In the genomic region with DNA sequence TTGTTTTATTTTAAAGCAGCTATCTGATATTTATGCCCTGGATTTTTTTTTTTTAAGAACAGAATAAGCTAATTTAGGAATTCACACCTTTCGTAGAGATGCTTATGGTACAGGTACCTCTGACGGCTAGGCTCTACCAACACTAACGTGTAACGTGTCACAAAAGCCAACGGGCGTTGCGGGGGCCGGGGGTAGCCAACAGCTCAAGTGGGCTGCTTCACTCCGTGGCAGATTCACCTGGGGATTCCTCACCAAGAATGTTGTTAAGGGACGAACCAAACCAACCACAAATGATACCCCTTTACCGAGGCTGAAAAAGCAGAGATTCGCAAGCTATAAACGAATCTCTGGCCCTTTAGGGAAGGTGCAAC, we compare ENCODE assay signal across 8 cellular contexts. TPM values are rescaled to one million over a fixed set of nuclear protein-coding genes. Genes with fewer than 3 reads are reported as not detected.
A peak's percentile ranks its signal among the peaks of the same experiment; 100 is the strongest.
DNase-seq lines count a peak whose midpoint lies in the region; ATAC-seq and TF ChIP-seq lines count a peak whose summit lies in the region.

No MANE protein-coding gene starts in this region.

- H3K27me3 ChIP-seq in skeletal muscle tissue (ENCODE audit: control insufficient read depth in 3 of 3, insufficient read depth in 3 of 3, low read length in 3 of 3): no peaks in the 10 kb centered on the region

- TF ChIP-seq CTCF in fibroblast of villous mesenchyme (IDR thresholded peaks at IDR 0.05; ENCODE audit: insufficient read depth, low read depth, low read length): no peak

- peak overlapping the region; percentile 87 for H3K4me3 Mint-ChIP-seq in activated CD4-positive, alpha-beta memory T cell treated with anti-CD3 and anti-CD28 coated beads, Interleukin-2, amount 10 ng/mL, durations not matched to agents 7 days and 5 days

- H3K9me3 Mint-ChIP-seq in activated CD4-positive, alpha-beta memory T cell treated with anti-CD3 and anti-CD28 coated beads, Interleukin-2, amount 10 ng/mL, durations not matched to agents 7 days and 5 days: no peaks in the 10 kb centered on the region

- DNase-seq in activated CD4-positive, alpha-beta T cell treated with anti-CD3 and anti-CD28 coated beads for 4 hours: peak; percentile 17 to 18
- DNase-seq in activated CD4-positive, alpha-beta T cell treated with anti-CD3 and anti-CD28 coated beads for 1 hour: no peak
- DNase-seq in activated CD4-positive, alpha-beta memory T cell treated with anti-CD3 and anti-CD28 coated beads, Interleukin-2, amount 10 ng/mL, durations not matched to agents 7 days and 5 days: no peak
- DNase-seq in fibroblast of villous mesenchyme (ENCODE audit: low read depth) (no peak), NCI-H1436 (lab: John Stamatoyannopoulos, UW) (no peak), epidermal melanocyte (ENCODE audit: insufficient read length, low spot score) (no peak)

- H3K9me3 ChIP-seq in skeletal muscle tissue (ENCODE audit: control insufficient read depth in 3 of 3, low read length in 3 of 3): no peaks in the 10 kb centered on the region

- CTCF ChIA-PET in activated CD4-positive, alpha-beta memory T cell treated with anti-CD3 and anti-CD28 coated beads, Interleukin-2, amount 10 ng/mL, durations not matched to agents 7 days and 5 days (lab: Charles Lee): interaction anchor here (0.7 to 1.2 kb wide), 3 partner anchors 19 to 65 kb away, joined by 3 to 4 read pairs (median 3); no protein-coding TSS in a partner anchor

- H3K36me3 Mint-ChIP-seq in activated CD4-positive, alpha-beta memory T cell treated with anti-CD3 and anti-CD28 coated beads, Interleukin-2, amount 10 ng/mL, durations not matched to agents 7 days and 5 days (ENCODE audit: low read depth): no peaks in the 10 kb centered on the region

- H3K36me3 ChIP-seq in skeletal muscle tissue (ENCODE audit: control insufficient read depth in 3 of 3, insufficient read depth in 3 of 3, low read length in 3 of 3): no peaks in the 10 kb centered on the region

- peaks cover 41% of the 10 kb centered on the region for H3K4me1 Mint-ChIP-seq in activated CD4-positive, alpha-beta memory T cell treated with anti-CD3 and anti-CD28 coated beads, Interleukin-2, amount 10 ng/mL, durations not matched to agents 7 days and 5 days

- peak overlapping the region; percentile 96 for H3K27ac ChIP-seq in skeletal muscle tissue (ENCODE audit: low read depth, low read length)

- ATAC-seq in HG02610 (IDR thresholded peaks at IDR 0.05; ENCODE audit: unreplicated experiment): no peak

- peak overlapping the region; percentile 97 to 99 (median 99) for H3K9ac ChIP-seq in skeletal muscle tissue (ENCODE audit: low read depth in 1 of 3, low read length in 3 of 3)

- POLR2A ChIA-PET in activated CD4-positive, alpha-beta memory T cell treated with anti-CD3 and anti-CD28 coated beads, Interleukin-2, amount 10 ng/mL, durations not matched to agents 7 days and 5 days (lab: Charles Lee): interaction anchor here (0.5 to 2.2 kb wide), 11 partner anchors 9 to 579 kb away, joined by 3 to 7 read pairs (median 4); a partner anchor contains a TSS

- H3K27me3 Mint-ChIP-seq in activated CD4-positive, alpha-beta memory T cell treated with anti-CD3 and anti-CD28 coated beads, Interleukin-2, amount 10 ng/mL, durations not matched to agents 7 days and 5 days: no peaks in the 10 kb centered on the region

- H3K4me1 ChIP-seq in skeletal muscle tissue (ENCODE audit: control insufficient read depth in 3 of 3, insufficient read depth in 3 of 3, low read length in 3 of 3): peaks cover 33 to 41% (median 39%) of the 10 kb centered on the region in 3 donors

- peak overlapping the region; percentile 86 for H3K4me3 ChIP-seq in fibroblast of villous mesenchyme (ENCODE audit: low read depth, low read length)
- peak overlapping the region; percentile 81 to 92 (median 91) for H3K4me3 ChIP-seq in skeletal muscle tissue (ENCODE audit: low read length in 3 of 3)

- peak overlapping the region; percentile 76 for H3K27ac Mint-ChIP-seq in activated CD4-positive, alpha-beta memory T cell treated with anti-CD3 and anti-CD28 coated beads, Interleukin-2, amount 10 ng/mL, durations not matched to agents 7 days and 5 days

RNA-seq across cellular contexts. Expression of a gene that starts 1.0 kb away (rescaled TPM):
- 10 to 100 TPM; 18.5 to 20.4 TPM for total RNA-seq in activated CD4-positive, alpha-beta memory T cell treated with anti-CD3 and anti-CD28 coated beads, Interleukin-2, amount 10 ng/mL, durations not matched to agents 7 days and 5 days
- total RNA-seq in fibroblast of villous mesenchyme: 10.6 and 11.2 TPM in 2 replicates
- total RNA-seq in skeletal muscle tissue: 65.8 TPM

Comparison
In these comparisons a context has a peak if more than half of its experiments do, and no peak if none do; other contexts are left out.
1. DNase-seq: peak in activated CD4-positive, alpha-beta T cell treated with anti-CD3 and anti-CD28 coated beads for 4 hours (2 of 2); none in activated CD4-positive, alpha-beta T cell treated with anti-CD3 and anti-CD28 coated beads for 1 hour (single experiment), activated CD4-positive, alpha-beta memory T cell treated with anti-CD3 and anti-CD28 coated beads, Interleukin-2, amount 10 ng/mL, durations not matched to agents 7 days and 5 days (single experiment), fibroblast of villous mesenchyme (single experiment), NCI-H1436 (single experiment) and epidermal melanocyte (single experiment).